Comparison of ENCODE assay signal across 10 cellular contexts in genomic region chr16:81617021-81617346, GRCh38.
DNase-seq lines count a peak whose midpoint lies in the region; ATAC-seq and TF ChIP-seq lines count a peak whose summit lies in the region.
"Had no signal": no experiment of that assay in that cellular context is flagged by ENCODE, and none has a peak within 500 bp of the region (broad histone marks: within the 10 kb centered on the region; RNA-seq: fewer than 3 reads in every experiment).

No MANE protein-coding gene starts in this region.

- H3K9ac ChIP-seq in muscle layer of colon (ENCODE audit: low read length) = no peak overlapping the region

- intact Hi-C loops in natural killer cell (cut with micrococcal nuclease) (loop anchor here (5.0 kb wide), 2 partner anchors 40 to 225 kb away; no protein-coding TSS in a partner anchor), tibial artery (cut with DNase I; ENCODE audit: low total_unique reads) (no loop called here)

- no peaks in the 10 kb centered on the region for H3K27me3 Mint-ChIP-seq in natural killer cell (ENCODE audit: low read depth in 2 of 2)
- H3K27me3 Mint-ChIP-seq in natural killer cell treated with Interleukin-12 subunit alpha and Interleukin-12 subunit beta and Interleukin-15 and Interleukin-18, amount 100 ng/mL, for 72 hours = no peaks in the 10 kb centered on the region
- no peaks in the 10 kb centered on the region for H3K27me3 Mint-ChIP-seq in activated naive CD8-positive, alpha-beta T cell treated with anti-CD3 and anti-CD28 coated beads, Interleukin-2, amount 50 U/mL, for 24 hours

- H3K9me3 ChIP-seq in muscle layer of colon (ENCODE audit: low read length) (no peaks in the 10 kb centered on the region), tibial artery (no peaks in the 10 kb centered on the region)
- H3K9me3 ChIP-seq: MG63 had no signal

- no peaks in the 10 kb centered on the region for H3K27me3 ChIP-seq in muscle layer of colon (ENCODE audit: control insufficient read depth in 1 of 2, insufficient read depth in 2 of 2, low read length in 2 of 2)
- H3K27me3 ChIP-seq in tibial artery = no peaks in the 10 kb centered on the region
- H3K27me3 ChIP-seq: MG63 had no signal

- peak overlapping the region; percentile 69 for H3K4me3 Mint-ChIP-seq in natural killer cell
- no peak overlapping the region for H3K4me3 Mint-ChIP-seq in natural killer cell treated with Interleukin-12 subunit alpha and Interleukin-12 subunit beta and Interleukin-15 and Interleukin-18, amount 100 ng/mL, for 72 hours
- H3K4me3 Mint-ChIP-seq in activated naive CD8-positive, alpha-beta T cell treated with anti-CD3 and anti-CD28 coated beads, Interleukin-2, amount 50 U/mL, for 24 hours = peak overlapping the region; percentile 46
- H3K4me3 Mint-ChIP-seq: CD14-positive monocyte had no signal

- peaks cover 6 to 17% of the 10 kb centered on the region in 2 donors for H3K4me1 Mint-ChIP-seq in natural killer cell
- peaks cover 10 to 11% of the 10 kb centered on the region in 2 donors for H3K4me1 Mint-ChIP-seq in natural killer cell treated with Interleukin-12 subunit alpha and Interleukin-12 subunit beta and Interleukin-15 and Interleukin-18, amount 100 ng/mL, for 72 hours (ENCODE audit: low read depth in 2 of 2)
- H3K4me1 Mint-ChIP-seq in activated naive CD8-positive, alpha-beta T cell treated with anti-CD3 and anti-CD28 coated beads, Interleukin-2, amount 50 U/mL, for 24 hours = peaks cover 4% of the 10 kb centered on the region

- peaks cover 7% of the 10 kb centered on the region for H3K36me3 ChIP-seq in muscle layer of colon (ENCODE audit: insufficient read depth, low read length)
- no peaks in the 10 kb centered on the region for H3K36me3 ChIP-seq in tibial artery
- H3K36me3 ChIP-seq: MG63 had no signal

- H3K36me3 Mint-ChIP-seq in natural killer cell = no peaks in the 10 kb centered on the region
- H3K36me3 Mint-ChIP-seq in natural killer cell treated with Interleukin-12 subunit alpha and Interleukin-12 subunit beta and Interleukin-15 and Interleukin-18, amount 100 ng/mL, for 72 hours = no peaks in the 10 kb centered on the region
- H3K36me3 Mint-ChIP-seq in activated naive CD8-positive, alpha-beta T cell treated with anti-CD3 and anti-CD28 coated beads, Interleukin-2, amount 50 U/mL, for 24 hours (ENCODE audit: low read depth) = peaks cover 5% of the 10 kb centered on the region

- H3K4me3 ChIP-seq in muscle layer of colon (ENCODE audit: low read depth in 1 of 2, low read length in 2 of 2) (no peak overlapping the region), tibial artery (no peak overlapping the region)
- H3K4me3 ChIP-seq: MG63 had no signal

- DNase-seq in natural killer cell = no peak
- no peak for DNase-seq in natural killer cell treated with Interleukin-12 subunit alpha and Interleukin-12 subunit beta and Interleukin-15 and Interleukin-18, amount 100 ng/mL, for 72 hours (ENCODE audit: low spot score)
- no peak for DNase-seq in activated naive CD8-positive, alpha-beta T cell treated with anti-CD3 and anti-CD28 coated beads, Interleukin-2, amount 50 U/mL, for 24 hours
- no peak for DNase-seq in tibial artery
- DNase-seq in stimulated activated CD8-positive, alpha-beta memory T cell treated with anti-CD3 and anti-CD28 coated beads, Interleukin-4, amount 100 ng/mL, for 48 hours = no peak
- no peak for DNase-seq in NCI-H187 treated with DMSO at 0.1 percent for 48 hours (lab: John Stamatoyannopoulos, UW)

- TF ChIP-seq CTCF in natural killer cell (IDR thresholded peaks at IDR 0.05) (no peak), tibial artery (IDR thresholded peaks at IDR 0.05) (no peak)

- H3K27ac Mint-ChIP-seq in natural killer cell = no peak overlapping the region
- peak overlapping the region in 1 of 2 donors; percentile 86 for H3K27ac Mint-ChIP-seq in natural killer cell treated with Interleukin-12 subunit alpha and Interleukin-12 subunit beta and Interleukin-15 and Interleukin-18, amount 100 ng/mL, for 72 hours
- peak overlapping the region; percentile 87 for H3K27ac Mint-ChIP-seq in activated naive CD8-positive, alpha-beta T cell treated with anti-CD3 and anti-CD28 coated beads, Interleukin-2, amount 50 U/mL, for 24 hours

- ATAC-seq in natural killer cell (no peak), GM19324 (IDR thresholded peaks at IDR 0.05; ENCODE audit: low FRiP score, unreplicated experiment) (no peak)
- no peak for ATAC-seq in natural killer cell treated with Interleukin-12 subunit alpha and Interleukin-12 subunit beta and Interleukin-15 and Interleukin-18, amount 100 ng/mL, for 72 hours
- ATAC-seq in activated naive CD8-positive, alpha-beta T cell treated with anti-CD3 and anti-CD28 coated beads, Interleukin-2, amount 50 U/mL, for 24 hours = no peak

- H3K27ac ChIP-seq in muscle layer of colon (ENCODE audit: low read depth, low read length) = peak overlapping the region; percentile 3
- no peak overlapping the region for H3K27ac ChIP-seq in tibial artery

- no peaks in the 10 kb centered on the region for H3K9me3 Mint-ChIP-seq in natural killer cell
- no peaks in the 10 kb centered on the region for H3K9me3 Mint-ChIP-seq in natural killer cell treated with Interleukin-12 subunit alpha and Interleukin-12 subunit beta and Interleukin-15 and Interleukin-18, amount 100 ng/mL, for 72 hours
- H3K9me3 Mint-ChIP-seq in activated naive CD8-positive, alpha-beta T cell treated with anti-CD3 and anti-CD28 coated beads, Interleukin-2, amount 50 U/mL, for 24 hours = no peaks in the 10 kb centered on the region
- H3K9me3 Mint-ChIP-seq: CD14-positive monocyte had no signal

- H3K4me1 ChIP-seq in muscle layer of colon (ENCODE audit: insufficient read depth, low read length) (peaks cover 17% of the 10 kb centered on the region), tibial artery (peaks cover 0 to 13% (median 9%) of the 10 kb centered on the region in 4 donors)
